In the genomic region with DNA sequence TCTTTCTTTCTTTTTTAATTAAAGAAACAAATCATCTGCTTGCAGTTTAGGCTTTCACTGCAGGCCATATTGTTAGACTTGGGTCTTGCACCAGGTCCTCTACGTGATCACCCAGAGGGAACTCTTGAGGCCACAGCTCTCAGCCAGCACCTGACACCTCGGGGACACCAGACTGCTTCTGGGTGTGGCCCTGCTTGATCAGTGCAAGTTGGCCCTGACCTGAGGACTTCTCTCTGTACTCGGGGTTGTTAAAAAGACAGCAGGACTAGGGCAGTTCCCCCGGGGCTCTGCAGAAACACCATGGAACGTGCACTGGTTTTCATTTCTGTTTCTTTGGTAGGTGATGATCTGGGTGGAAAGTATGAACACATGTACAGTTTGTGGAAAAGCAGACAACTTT, we compare ENCODE assay signal across 19 cellular contexts. TPM values are rescaled to one million over a fixed set of nuclear protein-coding genes. Genes with fewer than 3 reads are reported as not detected.
DNase-seq lines count a peak whose midpoint lies in the region; ATAC-seq and TF ChIP-seq lines count a peak whose summit lies in the region.
"Had no signal": no experiment of that assay in that cellular context is flagged by ENCODE, and none has a peak within 500 bp of the region (broad histone marks: within the 10 kb centered on the region; RNA-seq: fewer than 3 reads in every experiment).

No MANE protein-coding gene starts in this region.

- peak; percentile 69 for ATAC-seq in left ventricle myocardium superior
- ATAC-seq in right cardiac atrium, result peak; percentile 47 to 67
- no peak for ATAC-seq in activated T-cell treated with anti-CD3 and anti-CD28 coated beads, Interleukin-2, amount 50 U/mL, for 72 hours (replicated peaks in 1 of 2)
- ATAC-seq: CD8-positive, alpha-beta T cell; PC-3 had no signal

- H3K36me3 Mint-ChIP-seq in activated T-cell treated with anti-CD3 and anti-CD28 coated beads, Interleukin-2, amount 50 U/mL, for 72 hours (ENCODE audit: insufficient read depth in 2 of 2), result peaks cover 0 to 6% of the 10 kb centered on the region in 2 donors

- H3K9me3 ChIP-seq in left ventricle myocardium inferior (replicated peaks) (no peaks in the 10 kb centered on the region), OCI-LY3 (ENCODE audit: insufficient read depth, low read length) (no peaks in the 10 kb centered on the region), right cardiac atrium (ENCODE audit: control insufficient read depth, low read length) (no peaks in the 10 kb centered on the region)

- intact Hi-C loops in left ventricle myocardium superior (cut with micrococcal nuclease), result no loop called here
- intact Hi-C loops in left ventricle myocardium inferior (cut with micrococcal nuclease), result no loop called here
- intact Hi-C loops in right cardiac atrium (cut with DNase I), result loop anchor here in 3 of 4 donors (10.0 kb wide), 4 partner anchors 126 to 206 kb away; a partner anchor contains a TSS

- H3K4me1 ChIP-seq in left ventricle myocardium inferior (peaks cover 15% of the 10 kb centered on the region), OCI-LY3 (ENCODE audit: low read length) (peaks cover 4% of the 10 kb centered on the region; the same call in 1 of the 2 replicates), right cardiac atrium (ENCODE audit: control insufficient read depth, insufficient read depth, low read length) (peaks cover 6% of the 10 kb centered on the region)

- H3K27me3 Mint-ChIP-seq in activated T-cell treated with anti-CD3 and anti-CD28 coated beads, Interleukin-2, amount 50 U/mL, for 72 hours (ENCODE audit: low read depth), result no peaks in the 10 kb centered on the region

- H2AFZ ChIP-seq in OCI-LY3 (ENCODE audit: low read depth, low read length), result no peak overlapping the region

- H3K9ac ChIP-seq in OCI-LY3 (ENCODE audit: low read length), result no peak overlapping the region

- H3K9me3 Mint-ChIP-seq in activated T-cell treated with anti-CD3 and anti-CD28 coated beads, Interleukin-2, amount 50 U/mL, for 72 hours, result no peaks in the 10 kb centered on the region
- H3K9me3 Mint-ChIP-seq: CD8-positive, alpha-beta T cell had no signal

- no peak overlapping the region for H3K4me3 Mint-ChIP-seq in activated T-cell treated with anti-CD3 and anti-CD28 coated beads, Interleukin-2, amount 50 U/mL, for 72 hours
- H3K4me3 Mint-ChIP-seq: CD8-positive, alpha-beta T cell had no signal

- H3K4me3 ChIP-seq in left ventricle myocardium inferior (no peak overlapping the region), OCI-LY3 (ENCODE audit: low read length) (no peak overlapping the region), right cardiac atrium (ENCODE audit: low read length) (no peak overlapping the region)

- H3K27me3 ChIP-seq in left ventricle myocardium inferior (ENCODE audit: low read depth), result no peaks in the 10 kb centered on the region
- no peaks in the 10 kb centered on the region for H3K27me3 ChIP-seq in OCI-LY3 (ENCODE audit: low read depth, low read length)
- H3K27me3 ChIP-seq in right cardiac atrium (ENCODE audit: control insufficient read depth, insufficient read depth), result no peaks in the 10 kb centered on the region

- H3K36me3 ChIP-seq in left ventricle myocardium inferior (no peaks in the 10 kb centered on the region), OCI-LY3 (replicated peaks; ENCODE audit: low read depth, low read length) (peaks cover 73% of the 10 kb centered on the region)

- no peaks in the 10 kb centered on the region for H4K20me1 ChIP-seq in OCI-LY3 (ENCODE audit: insufficient read depth, low read length)

- H3K4me2 ChIP-seq in OCI-LY3 (ENCODE audit: low read length), result no peak overlapping the region

- no peak overlapping the region for H3K27ac ChIP-seq in left ventricle myocardium inferior (replicated peaks)
- H3K27ac ChIP-seq in OCI-LY3 (ENCODE audit: low read length), result peak overlapping the region; percentile 2; the same call in 1 of the 2 replicates
- no peak overlapping the region for H3K27ac ChIP-seq in right cardiac atrium (ENCODE audit: low read length)

- TF ChIP-seq CTCF in left ventricle myocardium inferior (IDR thresholded peaks at IDR 0.05; ENCODE audit: borderline replicate concordance) (no peak), OCI-LY3 (IDR thresholded peaks at IDR 0.05; ENCODE audit: low read depth, low read length) (no peak)

- DNase-seq in left ventricle myocardium superior (no peak), left ventricle myocardium inferior (no peak), right cardiac atrium (peak in 2 of 3 donors; percentile 17 to 66), NCI-H1436 (lab: John Stamatoyannopoulos, UW) (no peak)
- DNase-seq in activated T-cell treated with anti-CD3 and anti-CD28 coated beads, Interleukin-2, amount 50 U/mL, for 72 hours, result no peak
- no peak for DNase-seq in effector CD4-positive, alpha-beta T cell
- DNase-seq: ACHN; AML-193; CD8-positive, alpha-beta T cell; GDM1; GOT3; KBM-7; NCI-H1417 treated with DMSO at 0.1 percent for 48 hours; NCI-H2029 treated with DMSO at 0.1 percent for 48 hours; NCI-H2171 treated with DMSO at 0.1 percent for 48 hours; NCI-H774; PC-3 had no signal

- H3K27ac Mint-ChIP-seq in activated T-cell treated with anti-CD3 and anti-CD28 coated beads, Interleukin-2, amount 50 U/mL, for 72 hours, result no peak overlapping the region
- H3K27ac Mint-ChIP-seq: CD8-positive, alpha-beta T cell had no signal

- no peaks in the 10 kb centered on the region for H3K4me1 Mint-ChIP-seq in activated T-cell treated with anti-CD3 and anti-CD28 coated beads, Interleukin-2, amount 50 U/mL, for 72 hours (ENCODE audit: low read depth)

- no peaks in the 10 kb centered on the region for H3K79me2 ChIP-seq in OCI-LY3 (ENCODE audit: low read length)

- 58% methylated on average over 5 of the region's 5 CpGs for WGBS in right cardiac atrium

RNA-seq across cellular contexts. Expression of a gene that starts 51.2 kb away (rescaled TPM):
- total RNA-seq in left ventricle myocardium superior, result 138 TPM
- 163 TPM for total RNA-seq in left ventricle myocardium inferior
- 100 to 1,000 TPM in 3 of 4 donors, 10 to 100 TPM in 1; 74.5 to 184 (median 123) TPM for total RNA-seq in right cardiac atrium
- polyA plus RNA-seq in right cardiac atrium, result 96.3 TPM
- total RNA-seq in activated T-cell treated with anti-CD3 and anti-CD28 coated beads, Interleukin-2, amount 50 U/mL, for 72 hours, result 1 to 10 TPM; 2.4 to 2.8 TPM
- total RNA-seq: PC-3, SK-MEL-5 had no signal

Comparison
In these comparisons a context has a peak if more than half of its experiments do, and no peak if none do; other contexts are left out.
1. DNase-seq: peak in right cardiac atrium (2 of 3); none in left ventricle myocardium superior (single experiment), left ventricle myocardium inferior (single experiment), activated T-cell treated with anti-CD3 and anti-CD28 coated beads, Interleukin-2, amount 50 U/mL, for 72 hours (0 of 2), NCI-H1436 (single experiment) and effector CD4-positive, alpha-beta T cell (single experiment).
2. intact Hi-C loops: an anchor here in right cardiac atrium (10.0 kb wide); none called in left ventricle myocardium superior and left ventricle myocardium inferior.
3. ATAC-seq: peak in left ventricle myocardium superior (single experiment) and right cardiac atrium (2 of 2); none in activated T-cell treated with anti-CD3 and anti-CD28 coated beads, Interleukin-2, amount 50 U/mL, for 72 hours (0 of 2).
4. RNA of a gene that starts 51.2 kb away (total RNA-seq): 163 TPM in left ventricle myocardium inferior (single experiment), 138 TPM in left ventricle myocardium superior (single experiment) and 74.5 to 184 TPM in right cardiac atrium; 2.4 to 2.8 TPM in activated T-cell treated with anti-CD3 and anti-CD28 coated beads, Interleukin-2, amount 50 U/mL, for 72 hours; every median in the first group is over 10 times any median in the second.